3 cellular contexts compared by ENCODE assay signal in the genomic region with DNA sequence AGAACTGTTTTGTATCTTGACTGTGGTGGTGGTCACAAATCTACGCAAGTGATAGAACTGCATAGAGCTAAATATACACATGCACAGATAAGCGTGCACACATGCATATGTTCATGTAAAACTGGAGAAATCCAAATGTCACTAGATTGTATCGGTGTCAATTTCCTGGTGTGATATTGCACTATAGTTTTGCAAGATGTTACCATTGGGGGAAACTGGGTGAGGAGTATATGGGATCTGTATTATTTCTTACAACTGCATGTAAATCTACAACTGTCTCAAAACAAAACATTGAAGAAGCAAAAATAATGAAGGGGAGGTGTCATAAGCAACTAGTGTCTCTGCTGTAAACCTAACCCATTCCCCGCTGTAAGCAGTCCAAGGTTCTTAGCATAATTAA. TPM values are rescaled to one million over a fixed set of nuclear protein-coding genes. Genes with fewer than 3 reads are reported as not detected.
"Had no signal": no experiment of that assay in that cellular context is flagged by ENCODE, and none has a peak within 500 bp of the region (broad histone marks: within the 10 kb centered on the region; RNA-seq: fewer than 3 reads in every experiment).

No MANE protein-coding gene starts in this region.

- H3K4me3 ChIP-seq: GM12878 had no signal

- ATAC-seq: GM12878 had no signal

- DNase-seq: GDM1 had no signal

RNA-seq across cellular contexts. Expression of gene FAM163A, which starts 30.2 kb away (rescaled TPM):
- total RNA-seq: G401, GM12878 had no signal
